1 cellular context compared by ENCODE assay signal in genomic region chr14:60980811-60981625, GRCh38.
TF ChIP-seq lines count a peak whose summit lies in the region.

SLC38A6 (plus strand) TSS chr14:60981245; CDS start chr14:60981278, 33 bp downstream.
TRMT5 (minus strand) TSS chr14:60981079; CDS start chr14:60980973, 106 bp downstream.

TF ChIP-seq in GM23338, 12 proteins besides CTCF, POLR2A, EP300 and RAD21 (continued from another document):
- TF ChIP-seq REST (IDR thresholded peaks at IDR 0.05; ENCODE audit: unreplicated experiment) = peak; percentile 67
TF ChIP-seq in GM23338: peak in this region for 5.
